Comparison of ENCODE assay signal across 22 cellular contexts in genomic region chr13:99174533-99175100, GRCh38. TPM values are rescaled to one million over a fixed set of nuclear protein-coding genes. Genes with fewer than 3 reads are reported as not detected.
DNase-seq lines count a peak whose midpoint lies in the region; ATAC-seq, FAIRE-seq and TF ChIP-seq lines count a peak whose summit lies in the region.
"Had no signal": no experiment of that assay in that cellular context is flagged by ENCODE, and none has a peak within 500 bp of the region (broad histone marks: within the 10 kb centered on the region; RNA-seq: fewer than 3 reads in every experiment).

No MANE protein-coding gene starts in this region.

- H3K36me3 ChIP-seq in aorta (ENCODE audit: control insufficient read depth in 1 of 2, insufficient read depth in 2 of 2, low read length in 1 of 2): no peaks in the 10 kb centered on the region
- H3K36me3 ChIP-seq: BE2C had no signal

- H3K4me1 ChIP-seq in aorta (ENCODE audit: control insufficient read depth in 1 of 2, insufficient read depth in 2 of 2, low read length in 2 of 2): no peaks in the 10 kb centered on the region
- H3K4me1 ChIP-seq: BE2C had no signal

- H3K4me3 ChIP-seq in fibroblast of mammary gland (ENCODE audit: control insufficient read depth, low read depth, low read length) (no peak overlapping the region), aorta (ENCODE audit: low read length in 2 of 2) (no peak overlapping the region)

- intact Hi-C loops in aorta (cut with DNase I): loop anchor here in 1 of 2 donors (5.0 kb wide), 1 partner anchor 263 kb away; no protein-coding TSS in a partner anchor

- WGBS in aorta, 2 donors: 50 to 69% methylated on average over 2 of the region's 2 CpGs

- TF ChIP-seq POLR2A in H54 (IDR thresholded peaks at IDR 0.05; ENCODE audit: low read depth, low read length): no peak

- H3K9me3 ChIP-seq in aorta (ENCODE audit: control insufficient read depth, low read length): no peaks in the 10 kb centered on the region
- H3K9me3 ChIP-seq: BE2C had no signal

- H3K27ac ChIP-seq in aorta (ENCODE audit: low read depth in 1 of 2, low read length in 2 of 2): no peak overlapping the region

- peak; percentile 11 for DNase-seq in EH (ENCODE audit: low read depth)
- no peak for DNase-seq in H54 (ENCODE audit: insufficient read length, low spot score)
- peak; percentile 62 for DNase-seq in RPMI7951 (ENCODE audit: low read depth)
- DNase-seq in fibroblast of mammary gland (ENCODE audit: low read depth): peak; percentile 11
- DNase-seq in NCI-H510A (lab: John Stamatoyannopoulos, UW): no peak
- DNase-seq in aorta: no peak
- DNase-seq: BE2C; CD4-positive, alpha-beta memory T cell; DND-41; GF-D8; Kasumi-1; NCI-H1048; NCI-H1694; NCI-H446 treated with DMSO at 0.1 percent for 48 hours; Right ventricle myocardium superior; T-helper 17 cell had no signal

- no peaks in the 10 kb centered on the region for H3K27me3 ChIP-seq in aorta (ENCODE audit: control insufficient read depth in 1 of 2, insufficient read depth in 2 of 2, low read length in 1 of 2)

- peak; percentile 36 for FAIRE-seq in H54 (lab: Jason Lieb, UNC)
- FAIRE-seq: GM19239, HepG2 had no signal

- TF ChIP-seq CTCF in fibroblast of mammary gland (conservative IDR thresholded peaks at IDR 0.05; ENCODE audit: control insufficient read depth, insufficient read depth, low read depth, low read length): no peak

- ATAC-seq in GM21786 (IDR thresholded peaks at IDR 0.05; ENCODE audit: unreplicated experiment): no peak
- no peak for ATAC-seq in aorta (ENCODE audit: low FRiP score)
- ATAC-seq in GM21526 (IDR thresholded peaks at IDR 0.05; ENCODE audit: low FRiP score, unreplicated experiment): no peak
- ATAC-seq: HCT116, HepG2, Panc1, T-helper 17 cell had no signal

RNA-seq across cellular contexts. Expression of gene UBAC2, which starts 26.0 kb away (rescaled TPM):
- 29.1 and 34.6 TPM in 2 replicates for total RNA-seq in RPMI7951 (2014; rRNA removed; shearing (Covaris generic))
- 10 to 100 TPM; 44.4 to 52.0 TPM for total RNA-seq in aorta
- polyA plus RNA-seq in aorta: 10 to 100 TPM; 45.0 to 54.2 TPM

Comparison
In these comparisons a context has a peak if more than half of its experiments do, and no peak if none do; other contexts are left out.
1. DNase-seq: peak in EH (single experiment), RPMI7951 (single experiment) and fibroblast of mammary gland (single experiment); none in H54 (single experiment), NCI-H510A (single experiment) and aorta (0 of 2).